In the genomic region with DNA sequence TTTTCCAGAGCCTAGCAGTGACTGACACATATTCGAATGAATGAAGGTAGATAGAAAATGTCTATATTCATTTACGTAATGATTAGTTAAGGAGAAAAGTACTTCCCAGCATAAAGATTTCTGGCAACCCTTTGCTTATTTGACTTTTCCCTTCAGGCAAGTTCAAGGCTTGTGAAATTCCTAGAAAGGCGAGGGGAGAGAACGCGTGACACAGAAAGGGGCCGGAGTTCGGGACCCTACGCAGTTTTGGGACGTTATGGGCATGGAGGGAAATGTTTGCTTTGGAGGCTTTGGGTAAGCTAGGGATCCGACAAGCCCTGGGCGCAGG, we compare ENCODE assay signal across 9 cellular contexts. TPM values are rescaled to one million over a fixed set of nuclear protein-coding genes. Genes with fewer than 3 reads are reported as not detected.
DNase-seq lines count a peak whose midpoint lies in the region; ATAC-seq and FAIRE-seq lines count a peak whose summit lies in the region.
"Had no signal": no experiment of that assay in that cellular context is flagged by ENCODE, and none has a peak within 500 bp of the region (broad histone marks: within the 10 kb centered on the region; RNA-seq: fewer than 3 reads in every experiment).

No MANE protein-coding gene starts in this region.

- peak overlapping the region; percentile 66 to 84 (median 78) for H3K27ac Mint-ChIP-seq in immature natural killer cell

- peaks cover 7 to 11% (median 11%) of the 10 kb centered on the region in 3 donors for H3K27me3 Mint-ChIP-seq in immature natural killer cell (ENCODE audit: low read depth in 3 of 3)

- H3K4me1 Mint-ChIP-seq in immature natural killer cell = peaks cover 35 to 45% of the 10 kb centered on the region in 2 donors

- H3K4me3 Mint-ChIP-seq in immature natural killer cell = peak overlapping the region; percentile 76 to 89 (median 86)

- ATAC-seq in GM18519 (IDR thresholded peaks at IDR 0.05; ENCODE audit: low FRiP score, unreplicated experiment) = no peak

- peak overlapping the region; percentile 80 for H3K9ac ChIP-seq in adipocyte (ENCODE audit: low read length)
- H3K9ac ChIP-seq in stomach smooth muscle (ENCODE audit: low read length in 2 of 2) = peak overlapping the region; percentile 79 to 80

- H3K27ac ChIP-seq in stomach smooth muscle (ENCODE audit: low read length) = peak overlapping the region; percentile 56

- H3K9me3 ChIP-seq in adipocyte (ENCODE audit: control insufficient read depth, low read length) (no peaks in the 10 kb centered on the region), stomach smooth muscle (ENCODE audit: control insufficient read depth in 2 of 2, low read length in 2 of 2) (no peaks in the 10 kb centered on the region)

- no peak for FAIRE-seq in frontal cortex (lab: Jason Lieb, UNC)
- FAIRE-seq: A204.1 had no signal

- H3K4me1 ChIP-seq in adipocyte (ENCODE audit: control insufficient read depth, insufficient read depth, low read length) (peaks cover 11% of the 10 kb centered on the region), stomach smooth muscle (ENCODE audit: control insufficient read depth, insufficient read depth, low read length) (no peaks in the 10 kb centered on the region)

- H3K36me3 ChIP-seq in adipocyte (ENCODE audit: control insufficient read depth, insufficient read depth, low read length, severe bottlenecking) (no peaks in the 10 kb centered on the region), stomach smooth muscle (ENCODE audit: control insufficient read depth in 2 of 2, insufficient read depth in 2 of 2, low read length in 2 of 2) (no peaks in the 10 kb centered on the region)

- no peaks in the 10 kb centered on the region for H3K27me3 ChIP-seq in adipocyte (replicated peaks; ENCODE audit: control insufficient read depth, insufficient read depth, low read length)
- H3K27me3 ChIP-seq in stomach smooth muscle (ENCODE audit: control insufficient read depth in 1 of 2, insufficient read depth in 2 of 2, low read length in 2 of 2) = no peaks in the 10 kb centered on the region

- peak overlapping the region; percentile 83 for H3K4me3 ChIP-seq in adipocyte (ENCODE audit: low read length)
- peak overlapping the region; percentile 86 to 88 for H3K4me3 ChIP-seq in stomach smooth muscle (ENCODE audit: low read length in 2 of 2)

- DNase-seq in NCI-H1694 treated with DMSO at 0.1 percent for 48 hours (lab: John Stamatoyannopoulos, UW) (peak; percentile 51), NCI-H1694 (lab: John Stamatoyannopoulos, UW) (no peak), adipocyte (ENCODE audit: low read depth) (no peak), immature natural killer cell (no peak), frontal cortex (ENCODE audit: low spot score in 2 of 2) (no peak), NCI-H2107 (lab: John Stamatoyannopoulos, UW) (no peak)

- H3K36me3 Mint-ChIP-seq in immature natural killer cell = no peaks in the 10 kb centered on the region

- no peaks in the 10 kb centered on the region for H3K9me3 Mint-ChIP-seq in immature natural killer cell

RNA-seq across cellular contexts. Expression of gene USP25, which starts 0.5 kb away (rescaled TPM):
- polyA plus RNA-seq in immature natural killer cell = 10 to 100 TPM in 1 of 3 donors, 1 to 10 TPM in 2; 9.6 to 12.1 (median 9.8) TPM
- total RNA-seq in frontal cortex = 94.2 TPM
